8 cellular contexts compared by ENCODE assay signal in the genomic region with DNA sequence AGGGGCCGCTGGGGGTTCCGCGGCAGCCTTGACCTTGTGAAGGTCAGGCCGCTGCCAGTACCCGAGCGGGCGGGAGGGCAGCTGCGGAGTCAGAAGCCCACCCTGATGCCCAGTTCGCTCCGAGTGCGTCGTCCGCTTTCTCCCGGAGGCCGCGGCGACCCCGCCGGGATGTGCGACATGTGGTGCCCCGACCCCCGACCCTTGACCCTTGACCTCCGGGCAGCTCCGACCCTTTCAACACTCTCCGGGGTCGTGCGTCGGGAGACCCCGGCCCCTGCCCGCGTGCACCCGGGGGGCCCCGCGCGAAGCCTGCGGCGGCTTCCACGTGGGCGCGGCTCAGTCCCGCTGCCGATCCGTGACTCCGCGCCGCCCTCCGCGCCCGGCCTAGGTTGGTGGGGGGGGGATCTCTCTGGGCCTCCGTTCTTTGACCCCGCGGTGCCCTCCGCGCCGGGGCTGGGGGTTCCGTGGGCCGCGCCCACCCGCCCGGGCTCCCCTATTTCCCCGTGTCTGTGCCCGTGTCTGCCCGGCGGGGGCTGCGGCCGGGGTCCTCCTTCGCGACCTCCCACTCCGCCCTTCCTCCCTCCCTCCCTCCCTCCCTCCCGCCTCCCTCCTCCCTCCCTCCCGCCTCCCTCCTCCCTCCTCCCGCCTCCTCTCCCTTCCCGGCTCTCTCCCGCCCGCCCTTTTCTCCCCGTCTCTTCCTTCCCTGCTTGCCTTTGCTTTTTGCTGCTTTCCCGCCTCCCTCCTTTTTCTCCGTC. TPM values are rescaled to one million over a fixed set of nuclear protein-coding genes. Genes with fewer than 3 reads are reported as not detected.
DNase-seq lines count a peak whose midpoint lies in the region; ATAC-seq, FAIRE-seq and TF ChIP-seq lines count a peak whose summit lies in the region.

No MANE protein-coding gene starts in this region.

- in situ Hi-C loops in transverse colon (cut with MboI; ENCODE audit: low pct_ligation_motif_present in 1 of 4, low pct_unique_long_range_greater_than_20kb in 1 of 4, low sequenced_read_pairs in 3 of 4) = loop anchor here in 1 of 4 donors (25.0 kb wide), 1 partner anchor 195 kb away; a partner anchor contains a TSS

- DNase-seq in A549 (ENCODE audit: low read depth in 1 of 2, low spot score in 1 of 2) (peak; percentile 56 to 83), erythroblast (lab: John Stamatoyannopoulos, UW) (no peak), transverse colon (peak; percentile 78), NOMO-1 treated with dmso at 0.1 percent for 144 hours (lab: John Stamatoyannopoulos, UW; ENCODE audit: unreplicated experiment) (no peak)

- peak overlapping the region; percentile 91 for H3K4me2 ChIP-seq in A549

- TF ChIP-seq CTCF in A549 (IDR thresholded peaks at IDR 0.05) (no peak), transverse colon (IDR thresholded peaks at IDR 0.05) (no peak)

- no peak for TF ChIP-seq RAD21 in A549 (conservative IDR thresholded peaks at IDR 0.05 in 1 of 2, IDR thresholded peaks at IDR 0.05 in 1 of 2)

- H3K4me1 Mint-ChIP-seq in T-helper 1 cell treated with Interleukin-12 subunit alpha and Interleukin-12 subunit beta and Interleukin-4 antibody, amounts not matched to agents 30 μg/mL and 1 μg/mL, for 36 hours (ENCODE audit: low read depth) = peaks cover 32% of the 10 kb centered on the region

- WGBS in A549 (ENCODE audit: missing lambda C conversion rate) = 3% methylated on average over 12 of the region's 78 CpGs
- WGBS in transverse colon (ENCODE audit: low coverage in 1 of 2), 2 donors = 1% methylated on average over 62 of the region's 78 CpGs; no CpG with 5 or more reads in 1 of the 2 donors

- peak overlapping the region; percentile 95 for H3K27ac Mint-ChIP-seq in T-helper 1 cell treated with Interleukin-12 subunit alpha and Interleukin-12 subunit beta and Interleukin-4 antibody, amounts not matched to agents 30 μg/mL and 1 μg/mL, for 36 hours

- CTCF ChIA-PET in A549 (lab: Yijun Ruan, JAX) = no interaction called here

- H3K9me3 ChIP-seq in A549 (no peaks in the 10 kb centered on the region), muscle layer of colon (ENCODE audit: low read length) (no peaks in the 10 kb centered on the region), transverse colon (no peaks in the 10 kb centered on the region)

- peak overlapping the region; percentile 100 for H3K27ac ChIP-seq in A549
- H3K27ac ChIP-seq in muscle layer of colon (ENCODE audit: low read depth, low read length) = peak overlapping the region; percentile 95
- H3K27ac ChIP-seq in transverse colon = peak overlapping the region; percentile 96 to 100 (median 98)

- H3K4me3 ChIP-seq in A549 (peak overlapping the region; percentile 96), muscle layer of colon (ENCODE audit: low read depth in 1 of 2, low read length in 2 of 2) (peak overlapping the region; percentile 72 to 74), transverse colon (peak overlapping the region; percentile 63 to 98 (median 90))

- intact Hi-C loops in transverse colon (cut with DNase I; ENCODE audit: low total_unique reads) = no loop called here

- H3K9me3 Mint-ChIP-seq in T-helper 1 cell treated with Interleukin-12 subunit alpha and Interleukin-12 subunit beta and Interleukin-4 antibody, amounts not matched to agents 30 μg/mL and 1 μg/mL, for 36 hours = no peaks in the 10 kb centered on the region

- H3K36me3 Mint-ChIP-seq in T-helper 1 cell treated with Interleukin-12 subunit alpha and Interleukin-12 subunit beta and Interleukin-4 antibody, amounts not matched to agents 30 μg/mL and 1 μg/mL, for 36 hours (ENCODE audit: low read depth) = peaks cover 45% of the 10 kb centered on the region

- H3K36me3 ChIP-seq in muscle layer of colon (ENCODE audit: insufficient read depth, low read length) (peaks cover 34% of the 10 kb centered on the region), transverse colon (peaks cover under 1 to 27% (median 12%) of the 10 kb centered on the region in 4 donors)

- TF ChIP-seq EP300 in A549 (IDR thresholded peaks at IDR 0.05) (no peak), transverse colon (IDR thresholded peaks at IDR 0.05; ENCODE audit: low read depth) (no peak)

- peak; percentile 68 to 75 for ATAC-seq in A549
- peak; percentile 38 for ATAC-seq in GM18909 (IDR thresholded peaks at IDR 0.05; ENCODE audit: poor library complexity, unreplicated experiment)
- ATAC-seq in HG03103 (IDR thresholded peaks at IDR 0.05; ENCODE audit: low read depth, unreplicated experiment) = peak; percentile 22

- peak overlapping the region; percentile 8 for H3K9ac ChIP-seq in muscle layer of colon (ENCODE audit: low read length)

- FAIRE-seq in A549 (lab: Jason Lieb, UNC) = no peak

- H3K27me3 Mint-ChIP-seq in T-helper 1 cell treated with Interleukin-12 subunit alpha and Interleukin-12 subunit beta and Interleukin-4 antibody, amounts not matched to agents 30 μg/mL and 1 μg/mL, for 36 hours (ENCODE audit: low read depth) = no peaks in the 10 kb centered on the region

- POLR2A ChIA-PET in A549 (lab: Yijun Ruan, JAX) = no interaction called here

- peak overlapping the region; percentile 95 for H3K4me3 Mint-ChIP-seq in T-helper 1 cell treated with Interleukin-12 subunit alpha and Interleukin-12 subunit beta and Interleukin-4 antibody, amounts not matched to agents 30 μg/mL and 1 μg/mL, for 36 hours

- TF ChIP-seq POLR2A in A549 (IDR thresholded peaks at IDR 0.05; ENCODE audit: low read length) (no peak), erythroblast (IDR thresholded peaks at IDR 0.05; ENCODE audit: low read length) (peak; percentile 20), transverse colon (IDR thresholded peaks at IDR 0.05) (peak; percentile 50)

- no peaks in the 10 kb centered on the region for H3K27me3 ChIP-seq in muscle layer of colon (ENCODE audit: control insufficient read depth in 1 of 2, insufficient read depth in 2 of 2, low read length in 2 of 2)
- H3K27me3 ChIP-seq in transverse colon = no peaks in the 10 kb centered on the region

- H3K4me1 ChIP-seq in A549 (peaks cover 42% of the 10 kb centered on the region), muscle layer of colon (ENCODE audit: insufficient read depth, low read length) (peaks cover 47% of the 10 kb centered on the region), transverse colon (peaks cover 10 to 43% (median 34%) of the 10 kb centered on the region in 4 donors)

TF ChIP-seq in A549, 52 proteins besides CTCF, POLR2A, EP300 and RAD21 (continues in another document):
- TF ChIP-seq TP53 (CRISPR knock-in tag; IDR thresholded peaks at IDR 0.05) (peak; percentile 96), NPAS2 (CRISPR knock-in tag; IDR thresholded peaks at IDR 0.05; ENCODE audit: borderline replicate concordance) (peak; percentile 61; the same call in 1 of the 2 replicates), ZSCAN20 (CRISPR knock-in tag; IDR thresholded peaks at IDR 0.05) (no peak), SMC3 (IDR thresholded peaks at IDR 0.05) (no peak), FOSL2 (IDR thresholded peaks at IDR 0.05) (no peak), FOSL2 (CRISPR knock-in tag; IDR thresholded peaks at IDR 0.05) (peak; percentile 31; the same call in 1 of the 2 replicates), ZNF302 (CRISPR knock-in tag; IDR thresholded peaks at IDR 0.05) (no peak), EHMT2 (IDR thresholded peaks at IDR 0.05; ENCODE audit: low read depth) (no peak), RARB (CRISPR knock-in tag; IDR thresholded peaks at IDR 0.05) (peak; percentile 73; the same call in 1 of the 2 replicates), ESRRA (IDR thresholded peaks at IDR 0.05; ENCODE audit: borderline replicate concordance, low read length) (peak; percentile 100), BHLHE40 (IDR thresholded peaks at IDR 0.05; ENCODE audit: low read depth, low read length) (no peak), FOXS1 (CRISPR knock-in tag; IDR thresholded peaks at IDR 0.05) (no peak; the same call in 1 of the 2 replicates)
- TF ChIP-seq, protein P1, sequence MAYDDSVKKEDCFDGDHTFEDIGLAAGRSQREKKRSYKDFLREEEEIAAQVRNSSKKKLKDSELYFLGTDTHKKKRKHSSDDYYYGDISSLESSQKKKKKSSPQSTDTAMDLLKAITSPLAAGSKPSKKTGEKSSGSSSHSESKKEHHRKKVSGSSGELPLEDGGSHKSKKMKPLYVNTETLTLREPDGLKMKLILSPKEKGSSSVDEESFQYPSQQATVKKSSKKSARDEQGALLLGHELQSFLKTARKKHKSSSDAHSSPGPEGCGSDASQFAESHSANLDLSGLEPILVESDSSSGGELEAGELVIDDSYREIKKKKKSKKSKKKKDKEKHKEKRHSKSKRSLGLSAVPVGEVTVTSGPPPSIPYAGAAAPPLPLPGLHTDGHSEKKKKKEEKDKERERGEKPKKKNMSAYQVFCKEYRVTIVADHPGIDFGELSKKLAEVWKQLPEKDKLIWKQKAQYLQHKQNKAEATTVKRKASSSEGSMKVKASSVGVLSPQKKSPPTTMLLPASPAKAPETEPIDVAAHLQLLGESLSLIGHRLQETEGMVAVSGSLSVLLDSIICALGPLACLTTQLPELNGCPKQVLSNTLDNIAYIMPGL (CRISPR knock-in tag; IDR thresholded peaks at IDR 0.05; ENCODE audit: borderline replicate concordance) = peak; percentile 79; the same call in 1 of the 2 replicates
- TF ChIP-seq, protein P2, sequence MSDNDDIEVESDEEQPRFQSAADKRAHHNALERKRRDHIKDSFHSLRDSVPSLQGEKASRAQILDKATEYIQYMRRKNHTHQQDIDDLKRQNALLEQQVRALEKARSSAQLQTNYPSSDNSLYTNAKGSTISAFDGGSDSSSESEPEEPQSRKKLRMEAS (IDR thresholded peaks at IDR 0.05) = peak; percentile 92

RNA-seq across cellular contexts. Expression of a gene that starts 0.6 kb away (rescaled TPM):
- polyA plus RNA-seq in A549 (2011; rRNA removed) (252 and 291 TPM in 2 replicates), A549 (2017; fragmentation: RNase III; extraction: RNeasy Plus Mini Kit Qiagen cat#74134 plus additional on column Dnase treatment) (439 to 448 TPM (median 446 TPM) in 3 replicates)
- polyA plus RNA-seq in A549 (2012; cell fraction: cytosol; rRNA removed) = 933 and 1,036 TPM in 2 replicates
- 681 and 864 TPM in 2 replicates for polyA plus RNA-seq in A549 (2012; cell fraction: nucleus; rRNA removed)
- 205 and 259 TPM in 2 replicates for polyA minus RNA-seq in A549 (2011; rRNA and poly(A)+ RNA removed)
- 100 to 1,000 TPM; 473 to 699 (median 574) TPM for total RNA-seq in transverse colon

RNA-seq across cellular contexts. Expression of a gene that starts 56.0 kb away (rescaled TPM):
- 0.28 and 0.31 TPM in 2 replicates for polyA plus RNA-seq in A549 (2011; rRNA removed)
- 0.07 and 0.12 TPM in 2 replicates for polyA plus RNA-seq in A549 (2012; cell fraction: cytosol; rRNA removed)
- polyA plus RNA-seq in A549 (2012; cell fraction: nucleus; rRNA removed) = 0.14 and 0.15 TPM in 2 replicates
- polyA plus RNA-seq in A549 (2017; fragmentation: RNase III; extraction: RNeasy Plus Mini Kit Qiagen cat#74134 plus additional on column Dnase treatment) = 0.05 to 0.12 TPM in 2 of 3 replicates, not detected in the other
- 0.19 and 0.50 TPM in 2 replicates for polyA minus RNA-seq in A549 (2011; rRNA and poly(A)+ RNA removed)
- 10 to 100 TPM in 1 of 4 donors, 1 to 10 TPM in 3; 3.0 to 11.1 (median 5.8) TPM for total RNA-seq in transverse colon

Comparison
In these comparisons a context has a peak if more than half of its experiments do, and no peak if none do; other contexts are left out.
1. DNase-seq: peak in A549 (2 of 2) and transverse colon (single experiment); none in erythroblast (0 of 2) and NOMO-1 treated with dmso at 0.1 percent for 144 hours (single experiment).
2. Peak in every context shown above with its lines, with median percentiles within 50 percentile points of each other: ATAC-seq, H3K27ac ChIP-seq and H3K4me3 ChIP-seq.